In genomic region chr2:30741576-30741975, GRCh38 we compare ENCODE assay signal across 36 cellular contexts.
"Had no signal": no experiment of that assay in that cellular context is flagged by ENCODE, and none has a peak within 500 bp of the region (broad histone marks: within the 10 kb centered on the region; RNA-seq: fewer than 3 reads in every experiment).

No MANE protein-coding gene starts in this region.

- H3K27me3 ChIP-seq: MG63, Peyer's patch had no signal

- H3K9me3 ChIP-seq: MG63, Peyer's patch, SJSA1, SK-N-SH had no signal

- H3K4me3 Mint-ChIP-seq: activated B cell treated with CpG ODN at 0.5 μM for 24 hours; activated CD4-positive, alpha-beta T cell treated with anti-CD3 and anti-CD28 coated beads, Interleukin-2, amount 10 ng/mL, durations not matched to agents 24 days and 14 days; activated CD8-positive, alpha-beta T cell treated with anti-CD3 and anti-CD28 coated beads, Interleukin-2, amount 10 ng/mL, durations not matched to agents 7 days and 5 days; activated naive CD4-positive, alpha-beta T cell treated with anti-CD3 and anti-CD28 coated beads, Interleukin-2, amount 10 ng/mL, durations not matched to agents 7 days and 5 days; activated naive CD8-positive, alpha-beta T cell; activated naive CD8-positive, alpha-beta T cell treated with anti-CD3 and anti-CD28 coated beads, Interleukin-2, amount 50 U/mL, for 24 hours; activated T-cell treated with anti-CD3 and anti-CD28 coated beads, Interleukin-2, amount 50 U/mL, for 24 hours; brain; IgD-negative memory B cell had no signal

- H3K4me1 Mint-ChIP-seq: activated B cell treated with CpG ODN at 0.5 μM for 24 hours; activated CD4-positive, alpha-beta T cell treated with anti-CD3 and anti-CD28 coated beads, Interleukin-2, amount 10 ng/mL, durations not matched to agents 24 days and 14 days; activated naive CD4-positive, alpha-beta T cell treated with anti-CD3 and anti-CD28 coated beads, Interleukin-2, amount 10 ng/mL, durations not matched to agents 7 days and 5 days; activated naive CD8-positive, alpha-beta T cell treated with anti-CD3 and anti-CD28 coated beads, Interleukin-2, amount 50 U/mL, for 24 hours; IgD-negative memory B cell had no signal

- H3K9me3 Mint-ChIP-seq: activated B cell treated with CpG ODN at 0.5 μM for 24 hours; activated CD4-positive, alpha-beta T cell treated with anti-CD3 and anti-CD28 coated beads, Interleukin-2, amount 10 ng/mL, durations not matched to agents 24 days and 14 days; activated naive CD4-positive, alpha-beta T cell treated with anti-CD3 and anti-CD28 coated beads, Interleukin-2, amount 10 ng/mL, durations not matched to agents 7 days and 5 days; activated naive CD8-positive, alpha-beta T cell treated with anti-CD3 and anti-CD28 coated beads, Interleukin-2, amount 50 U/mL, for 24 hours; activated T-cell treated with anti-CD3 and anti-CD28 coated beads, Interleukin-2, amount 50 U/mL, for 24 hours; activated T-helper 2 cell treated with anti-CD3 and anti-CD28 coated beads, Interferon-gamma antibody, Interleukin-2, Interleukin-4, amounts not matched to agents 10 μg/mL and 5 μg/mL and 100 μg/mL, durations not matched to agents 14 hours and 24 hours and 36 hours; brain; IgD-negative memory B cell had no signal

- H3K27ac Mint-ChIP-seq: activated B cell treated with CpG ODN at 0.5 μM for 24 hours; activated CD4-positive, alpha-beta T cell treated with anti-CD3 and anti-CD28 coated beads, Interleukin-2, amount 10 ng/mL, durations not matched to agents 24 days and 14 days; activated CD8-positive, alpha-beta T cell treated with anti-CD3 and anti-CD28 coated beads, Interleukin-2, amount 10 ng/mL, durations not matched to agents 7 days and 5 days; activated naive CD4-positive, alpha-beta T cell treated with anti-CD3 and anti-CD28 coated beads, Interleukin-2, amount 10 ng/mL, durations not matched to agents 7 days and 5 days; activated naive CD8-positive, alpha-beta T cell; activated naive CD8-positive, alpha-beta T cell treated with anti-CD3 and anti-CD28 coated beads, Interleukin-2, amount 50 U/mL, for 24 hours; activated T-cell treated with anti-CD3 and anti-CD28 coated beads, Interleukin-2, amount 50 U/mL, for 24 hours; activated T-helper 2 cell treated with anti-CD3 and anti-CD28 coated beads, Interferon-gamma antibody, Interleukin-2, Interleukin-4, amounts not matched to agents 10 μg/mL and 5 μg/mL and 100 μg/mL, durations not matched to agents 14 hours and 24 hours and 36 hours; brain; IgD-negative memory B cell had no signal

- H3K27ac ChIP-seq: Peyer's patch, SJSA1 had no signal

- H3K36me3 ChIP-seq: MG63, SJSA1 had no signal

- H3K36me3 Mint-ChIP-seq: activated naive CD4-positive, alpha-beta T cell treated with anti-CD3 and anti-CD28 coated beads, Interleukin-2, amount 10 ng/mL, durations not matched to agents 7 days and 5 days; activated naive CD8-positive, alpha-beta T cell; brain; IgD-negative memory B cell had no signal

- H3K4me3 ChIP-seq: MG63, Peyer's patch, SJSA1 had no signal

- DNase-seq: activated B cell treated with CpG ODN at 0.5 μM for 24 hours; activated CD4-positive, alpha-beta T cell treated with anti-CD3 and anti-CD28 coated beads, Interleukin-2, amount 10 ng/mL, durations not matched to agents 24 days and 14 days; activated CD4-positive, alpha-beta T cell treated with anti-CD3 and anti-CD28 coated beads, Interleukin-2, amount 50 U/mL, for 48 hours; activated CD8-positive, alpha-beta T cell treated with anti-CD3 and anti-CD28 coated beads, Interleukin-2, amount 10 ng/mL, durations not matched to agents 7 days and 5 days; activated naive CD4-positive, alpha-beta T cell treated with anti-CD3 and anti-CD28 coated beads, Interleukin-2, amount 10 ng/mL, durations not matched to agents 7 days and 5 days; activated naive CD8-positive, alpha-beta T cell treated with anti-CD3 and anti-CD28 coated beads, Interleukin-2, amount 50 U/mL, for 24 hours; activated T-cell treated with anti-CD3 and anti-CD28 coated beads, Interleukin-2, amount 50 U/mL, for 24 hours; anterior cingulate cortex; caudate nucleus; cerebellar nuclear complex; Karpas-422; KBM-7; MG63; NCI-H1048; NCI-H1436; NCI-H1694; NCI-H1930; NCI-H2081 treated with DMSO at 0.1 percent for 48 hours; NCI-H226; NCI-H446 treated with DMSO at 0.1 percent for 48 hours; NCI-H524; NCI-H748 treated with DMSO at 0.1 percent for 48 hours; NK-92 treated with Interleukin-12 subunit alpha and Interleukin-12 subunit beta, amount 100 ng/mL, for 24 hours; PC-3; RPMI8226; SHP77 treated with DMSO at 0.1 percent for 48 hours; SK-N-SH; T-helper 1 cell; T-helper 2 cell; T-helper 9 cell had no signal

- H3K4me1 ChIP-seq: Peyer's patch, SJSA1 had no signal

- H3K27me3 Mint-ChIP-seq: activated CD4-positive, alpha-beta T cell treated with anti-CD3 and anti-CD28 coated beads, Interleukin-2, amount 10 ng/mL, durations not matched to agents 24 days and 14 days; activated naive CD8-positive, alpha-beta T cell; activated naive CD8-positive, alpha-beta T cell treated with anti-CD3 and anti-CD28 coated beads, Interleukin-2, amount 50 U/mL, for 24 hours; activated T-cell treated with anti-CD3 and anti-CD28 coated beads, Interleukin-2, amount 50 U/mL, for 24 hours had no signal
